ENCODE assay signal across 29 cellular contexts in the genomic region with DNA sequence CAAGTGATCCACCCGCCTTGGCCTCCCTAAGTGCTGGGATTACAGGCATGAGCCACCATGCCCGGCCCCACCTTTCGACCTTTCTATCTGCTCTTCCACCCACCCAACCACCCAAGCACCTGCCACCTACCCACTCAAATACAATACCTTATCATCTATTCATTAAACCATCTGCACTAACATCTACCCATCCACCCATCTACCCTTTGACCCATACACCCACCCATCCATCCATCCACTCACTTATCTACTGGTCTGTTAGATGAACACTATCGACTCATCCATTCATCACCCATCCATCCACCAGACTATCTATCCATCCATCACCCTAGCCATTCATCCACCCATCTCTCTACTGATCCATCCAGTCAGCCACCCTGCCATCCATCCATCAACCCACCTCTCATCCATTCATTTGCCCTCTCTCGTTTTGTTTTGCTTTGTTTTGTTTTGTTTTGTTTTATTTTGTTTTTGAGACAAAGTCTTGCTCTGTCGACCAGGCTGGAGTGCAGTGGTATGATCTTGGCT. TPM values are rescaled to one million over a fixed set of nuclear protein-coding genes. Genes with fewer than 3 reads are reported as not detected.
"Had no signal": no experiment of that assay in that cellular context is flagged by ENCODE, and none has a peak within 500 bp of the region (broad histone marks: within the 10 kb centered on the region; RNA-seq: fewer than 3 reads in every experiment).

No MANE protein-coding gene starts in this region.

- DNase-seq: activated B cell treated with CpG ODN at 0.5 μM for 24 hours; activated CD4-positive, alpha-beta T cell treated with anti-CD3 and anti-CD28 coated beads for 4 hours; activated CD8-positive, alpha-beta memory T cell treated with anti-CD3 and anti-CD28 coated beads for 24 hours; activated naive CD8-positive, alpha-beta T cell treated with anti-CD3 and anti-CD28 coated beads, Interleukin-2, amount 10 ng/mL, durations not matched to agents 7 days and 5 days; activated T-cell treated with anti-CD3 and anti-CD28 coated beads, Interleukin-2, amount 50 U/mL, for 1 hour; cortex of kidney; effector memory CD8-positive, alpha-beta T cell; foreskin fibroblast; heart left ventricle; naive B cell; nephron progenitor cell; nucleus accumbens; pancreas; retina; sigmoid colon; small intestine; stimulated activated CD4-positive, alpha-beta T cell treated with anti-CD3 and anti-CD28 coated beads, Interleukin-1b, Interleukin-23, amount 100 ng/mL, for 48 hours; stimulated activated CD4-positive, alpha-beta T cell treated with anti-CD3 and anti-CD28 coated beads, Interleukin-4, amount 100 ng/mL, for 4 hours; stimulated activated CD8-positive, alpha-beta memory T cell treated with anti-CD3 and anti-CD28 coated beads, Interleukin-4, amount 100 ng/mL, for 48 hours; stimulated activated naive CD4-positive, alpha-beta T cell; T-cell; tibial artery; upper lobe of right lung had no signal

- H3K27ac Mint-ChIP-seq: activated B cell treated with CpG ODN at 0.5 μM for 24 hours; activated naive CD8-positive, alpha-beta T cell treated with anti-CD3 and anti-CD28 coated beads, Interleukin-2, amount 10 ng/mL, durations not matched to agents 7 days and 5 days; brain; mesothelial cell of epicardium; naive B cell; nephron progenitor cell; T-cell; T-helper 2 cell treated with Interferon-gamma antibody and Interleukin-4, amounts not matched to agents 5 μg/mL and 100 μg/mL, for 36 hours had no signal

- H3K27me3 Mint-ChIP-seq: activated B cell treated with CpG ODN at 0.5 μM for 24 hours; activated naive CD8-positive, alpha-beta T cell treated with anti-CD3 and anti-CD28 coated beads, Interleukin-2, amount 10 ng/mL, durations not matched to agents 7 days and 5 days; brain; effector memory CD8-positive, alpha-beta T cell; naive B cell; T-cell had no signal

- H3K4me3 Mint-ChIP-seq: activated B cell treated with CpG ODN at 0.5 μM for 24 hours; activated naive CD8-positive, alpha-beta T cell treated with anti-CD3 and anti-CD28 coated beads, Interleukin-2, amount 10 ng/mL, durations not matched to agents 7 days and 5 days; brain; effector memory CD8-positive, alpha-beta T cell; mesothelial cell of epicardium; naive B cell; nephron progenitor cell; T-cell; T-helper 2 cell treated with Interferon-gamma antibody and Interleukin-4, amounts not matched to agents 5 μg/mL and 100 μg/mL, for 36 hours had no signal

- H3K9me3 Mint-ChIP-seq: activated B cell treated with CpG ODN at 0.5 μM for 24 hours; activated naive CD8-positive, alpha-beta T cell treated with anti-CD3 and anti-CD28 coated beads, Interleukin-2, amount 10 ng/mL, durations not matched to agents 7 days and 5 days; brain; effector memory CD8-positive, alpha-beta T cell; mesothelial cell of epicardium; naive B cell; nephron progenitor cell; T-cell; T-helper 2 cell treated with Interferon-gamma antibody and Interleukin-4, amounts not matched to agents 5 μg/mL and 100 μg/mL, for 36 hours had no signal

- ATAC-seq: effector memory CD8-positive, alpha-beta T cell; pancreas; T-cell; upper lobe of right lung had no signal

- H3K4me1 Mint-ChIP-seq: activated B cell treated with CpG ODN at 0.5 μM for 24 hours, brain, mesothelial cell of epicardium had no signal

RNA-seq across cellular contexts. Expression of gene GPR4, which starts 20.0 kb away (rescaled TPM):
- total RNA-seq: activated B cell treated with CpG ODN at 0.5 μM for 24 hours; activated naive CD8-positive, alpha-beta T cell treated with anti-CD3 and anti-CD28 coated beads, Interleukin-2, amount 10 ng/mL, durations not matched to agents 7 days and 5 days; kidney epithelial cell; mesothelial cell of epicardium had no signal

RNA-seq across cellular contexts. Expression of gene GIPR, which starts 46.0 kb away (rescaled TPM):
- total RNA-seq: ascending aorta, cerebellum, sigmoid colon had no signal
